Comparison of ENCODE assay signal across 26 cellular contexts in the genomic region with DNA sequence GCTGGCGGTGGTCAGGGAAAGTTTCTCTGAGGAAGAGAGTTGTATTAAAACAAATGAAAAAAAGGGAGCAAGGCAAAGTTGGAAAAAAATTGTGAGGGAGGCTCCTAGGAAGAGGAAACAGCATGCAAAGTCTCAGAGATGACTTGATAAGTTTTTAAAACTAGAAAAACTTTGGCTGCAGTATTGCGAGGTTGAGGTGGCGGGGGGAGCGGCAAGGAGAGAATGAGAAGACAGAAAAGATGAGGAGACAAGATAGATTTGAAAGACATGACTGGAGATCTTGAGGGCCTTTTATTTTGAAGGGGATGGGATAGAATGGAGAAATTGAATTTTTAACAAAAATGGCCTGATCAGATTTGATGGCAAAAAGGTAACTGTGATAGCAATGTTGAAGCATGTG.
"Had no signal": no experiment of that assay in that cellular context is flagged by ENCODE, and none has a peak within 500 bp of the region (broad histone marks: within the 10 kb centered on the region; RNA-seq: fewer than 3 reads in every experiment).

No MANE protein-coding gene starts in this region.

- H3K4me2 ChIP-seq: hepatocyte had no signal

- H3K9me3 ChIP-seq: adrenal gland, ascending aorta, esophagus muscularis mucosa, prostate gland, vagina had no signal

- H3K36me3 ChIP-seq: adrenal gland, ascending aorta, brain microvascular endothelial cell, esophagus muscularis mucosa, prostate gland, vagina had no signal

- H3K4me3 Mint-ChIP-seq: activated B cell treated with CpG ODN at 0.5 μM for 24 hours; activated CD4-positive, alpha-beta memory T cell treated with anti-CD3 and anti-CD28 coated beads for 36 hours; activated CD4-positive, alpha-beta T cell treated with anti-CD3 and anti-CD28 coated beads for 36 hours; activated naive CD4-positive, alpha-beta T cell treated with anti-CD3 and anti-CD28 coated beads, Interleukin-2, amount 50 U/mL, for 24 hours; effector memory CD8-positive, alpha-beta T cell; immature natural killer cell; natural killer cell had no signal

- ATAC-seq: activated CD4-positive, alpha-beta T cell treated with anti-CD3 and anti-CD28 coated beads for 36 hours; effector memory CD8-positive, alpha-beta T cell; left lobe of liver; natural killer cell had no signal

- H3K27me3 Mint-ChIP-seq: activated B cell treated with CpG ODN at 0.5 μM for 24 hours; activated CD4-positive, alpha-beta memory T cell treated with anti-CD3 and anti-CD28 coated beads for 36 hours; activated CD4-positive, alpha-beta T cell treated with anti-CD3 and anti-CD28 coated beads for 36 hours; activated naive CD4-positive, alpha-beta T cell treated with anti-CD3 and anti-CD28 coated beads, Interleukin-2, amount 50 U/mL, for 24 hours; effector memory CD8-positive, alpha-beta T cell had no signal

- H3K4me1 ChIP-seq: prostate gland had no signal

- H3K36me3 Mint-ChIP-seq: natural killer cell had no signal

- H2AFZ ChIP-seq: hepatocyte had no signal

- H3K9me3 Mint-ChIP-seq: activated B cell treated with CpG ODN at 0.5 μM for 24 hours; activated CD4-positive, alpha-beta memory T cell treated with anti-CD3 and anti-CD28 coated beads for 36 hours; activated naive CD4-positive, alpha-beta T cell treated with anti-CD3 and anti-CD28 coated beads, Interleukin-2, amount 50 U/mL, for 24 hours; effector memory CD8-positive, alpha-beta T cell; immature natural killer cell; natural killer cell had no signal

- H3K4me3 ChIP-seq: adrenal gland, ascending aorta, dorsolateral prefrontal cortex, esophagus muscularis mucosa, hepatocyte, prostate gland, vagina had no signal

- FAIRE-seq: endothelial cell of umbilical vein, frontal cortex had no signal

- H3K27ac Mint-ChIP-seq: activated B cell treated with CpG ODN at 0.5 μM for 24 hours; activated CD4-positive, alpha-beta memory T cell treated with anti-CD3 and anti-CD28 coated beads for 36 hours; activated CD4-positive, alpha-beta T cell treated with anti-CD3 and anti-CD28 coated beads for 36 hours; activated naive CD4-positive, alpha-beta T cell treated with anti-CD3 and anti-CD28 coated beads, Interleukin-2, amount 50 U/mL, for 24 hours; natural killer cell had no signal

- H3K27me3 ChIP-seq: adrenal gland, ascending aorta, brain microvascular endothelial cell, dorsolateral prefrontal cortex, esophagus muscularis mucosa, hepatocyte, vagina had no signal

- DNase-seq: activated B cell treated with CpG ODN at 0.5 μM for 24 hours; activated CD4-positive, alpha-beta memory T cell treated with anti-CD3 and anti-CD28 coated beads for 36 hours; activated CD4-positive, alpha-beta T cell treated with anti-CD3 and anti-CD28 coated beads for 36 hours; activated gamma-delta T cell treated with Interleukin-2 at 50 U/mL for 16 hours; brain microvascular endothelial cell; caudate nucleus; dorsolateral prefrontal cortex; effector memory CD8-positive, alpha-beta T cell; glutamatergic neuron; immature natural killer cell; natural killer cell; stimulated activated CD4-positive, alpha-beta T cell treated with anti-CD3 and anti-CD28 coated beads, Interleukin-2, amount 100 ng/mL, for 48 hours; stimulated activated CD8-positive, alpha-beta memory T cell treated with anti-CD3 and anti-CD28 coated beads, Interleukin-4, amount 100 ng/mL, for 48 hours; stimulated activated naive CD4-positive, alpha-beta T cell treated with Interleukin-2 at 50 U/mL for 16 hours; T-helper 9 cell; trophoblast cell had no signal

- H3K27ac ChIP-seq: ascending aorta, brain microvascular endothelial cell, dorsolateral prefrontal cortex, esophagus muscularis mucosa, hepatocyte, prostate gland, vagina had no signal
